8 cellular contexts compared by ENCODE assay signal in the genomic region with DNA sequence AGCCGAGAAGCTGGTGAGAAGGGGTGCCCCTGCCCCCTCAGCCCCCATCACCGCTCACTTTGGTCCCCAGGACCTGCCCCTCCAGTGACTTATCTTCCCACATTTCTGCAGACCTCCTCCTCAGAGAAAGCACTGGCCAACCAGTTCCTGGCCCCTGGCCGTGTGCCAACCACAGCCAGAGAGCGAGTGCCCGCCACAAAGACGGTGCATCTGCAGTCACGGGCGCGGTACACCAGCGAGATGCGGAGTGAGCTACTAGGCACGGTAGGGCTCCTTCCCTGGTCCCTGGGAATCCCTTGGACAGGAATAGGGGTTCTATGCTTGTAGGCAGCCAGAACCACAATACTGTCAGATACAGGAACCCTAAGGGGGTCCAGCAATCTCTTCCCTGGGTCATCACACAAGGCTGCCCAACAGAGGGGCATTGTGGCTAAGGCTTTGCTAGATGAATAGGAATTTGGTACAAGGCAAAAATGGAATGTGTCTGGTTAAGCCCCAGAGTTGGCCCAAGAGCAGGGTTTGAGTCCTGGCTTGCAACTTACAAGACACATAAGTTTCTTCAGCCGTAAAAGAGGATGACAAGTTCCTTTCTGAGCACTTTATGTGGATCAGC. TPM values are rescaled to one million over a fixed set of nuclear protein-coding genes. Genes with fewer than 3 reads are reported as not detected.
DNase-seq lines count a peak whose midpoint lies in the region; ATAC-seq and TF ChIP-seq lines count a peak whose summit lies in the region.

No MANE protein-coding gene starts in this region.

- ATAC-seq in GM21447 (IDR thresholded peaks at IDR 0.05; ENCODE audit: unreplicated experiment): no peak

- intact Hi-C loops in colonic mucosa (cut with DNase I): no loop called here
- intact Hi-C loops in thyroid gland (cut with DNase I): loop anchor here (10.0 kb wide), 2 partner anchors 49 to 141 kb away; partner anchors contain the start of genes BABAM1, HAUS8, MYO9B and USHBP1

- TF ChIP-seq CTCF in C4-2B (conservative IDR thresholded peaks at IDR 0.05): no peak
- TF ChIP-seq CTCF in colonic mucosa (IDR thresholded peaks at IDR 0.05): no peak
- TF ChIP-seq CTCF in neural crest cell (conservative IDR thresholded peaks at IDR 0.05): no peak
- no peak for TF ChIP-seq CTCF in thyroid gland (IDR thresholded peaks at IDR 0.05)

- peak overlapping the region; percentile 80 for H3K27ac ChIP-seq in C4-2B
- H3K27ac ChIP-seq in colonic mucosa: peak overlapping the region; percentile 77
- peak overlapping the region in 1 of 3 donors; percentile 92 for H3K27ac ChIP-seq in thyroid gland

- WGBS in thyroid gland, 2 donors: 88 to 91% methylated on average over 13 of the region's 13 CpGs

- H3K9me3 Mint-ChIP-seq in neural crest cell: no peaks in the 10 kb centered on the region

- peak overlapping the region in 1 of 2 donors; percentile 26 for H3K9ac ChIP-seq in colonic mucosa (ENCODE audit: low read depth in 2 of 2, low read length in 2 of 2)

- peaks cover 3% of the 10 kb centered on the region for H3K27me3 Mint-ChIP-seq in neural crest cell (ENCODE audit: low read depth)

- H3K27ac Mint-ChIP-seq in neural crest cell (ENCODE audit: unreplicated experiment): no peak overlapping the region

- H3K27me3 ChIP-seq in MG63: no peaks in the 10 kb centered on the region
- no peaks in the 10 kb centered on the region for H3K27me3 ChIP-seq in colonic mucosa
- H3K27me3 ChIP-seq in thyroid gland: no peaks in the 10 kb centered on the region

- H3K9me3 ChIP-seq in MG63 (no peaks in the 10 kb centered on the region), colonic mucosa (no peaks in the 10 kb centered on the region), thyroid gland (no peaks in the 10 kb centered on the region)

- peaks cover 9% of the 10 kb centered on the region for H3K4me1 ChIP-seq in colonic mucosa
- H3K4me1 ChIP-seq in thyroid gland: peaks cover 8 to 12% of the 10 kb centered on the region in 2 donors

- peak overlapping the region; percentile 91 for H3K4me3 Mint-ChIP-seq in neural crest cell

- H3K4me3 ChIP-seq in MG63 (peak overlapping the region; percentile 83), colonic mucosa (peak overlapping the region; percentile 51), thyroid gland (replicated peaks in 1 of 3) (peak overlapping the region in 1 of 3 donors; percentile 37)

- H3K4me1 Mint-ChIP-seq in neural crest cell: peaks cover 28% of the 10 kb centered on the region

- TF ChIP-seq POLR2A in thyroid gland (IDR thresholded peaks at IDR 0.05): no peak

- peaks cover 8% of the 10 kb centered on the region for H3K36me3 Mint-ChIP-seq in neural crest cell (ENCODE audit: low read depth)

- DNase-seq in MG63 (no peak), colonic mucosa (no peak), neural crest cell (ENCODE audit: low read depth, low spot score) (no peak), mucosa of gallbladder (ENCODE audit: low spot score) (no peak), AG08396 (ENCODE audit: low spot score) (no peak), thyroid gland (no peak)

- H3K36me3 ChIP-seq in MG63 (peaks cover 49% of the 10 kb centered on the region), colonic mucosa (no peaks in the 10 kb centered on the region), thyroid gland (peaks cover 12 to 25% of the 10 kb centered on the region in 2 donors)

RNA-seq across cellular contexts. Expression of gene USE1, which starts 1.0 kb away (rescaled TPM):
- 63.4 and 77.0 TPM in 2 replicates for total RNA-seq in MG63 (2014; rRNA removed; shearing (Covaris generic); ENCODE audit: low replicate concordance)
- total RNA-seq in colonic mucosa: 10 to 100 TPM; 18.2 to 22.4 TPM
- total RNA-seq in neural crest cell: 15.7 and 17.6 TPM in 2 replicates
- total RNA-seq in mucosa of gallbladder: 28.0 TPM
- 10 to 100 TPM; 21.4 to 36.0 (median 27.4) TPM for total RNA-seq in thyroid gland

RNA-seq across cellular contexts. Expression of gene OCEL1, which starts 9.9 kb away (rescaled TPM):
- 2.8 and 7.8 TPM in 2 replicates for total RNA-seq in MG63 (2014; rRNA removed; shearing (Covaris generic); ENCODE audit: low replicate concordance)
- 10 to 100 TPM; 35.7 to 46.9 TPM for total RNA-seq in colonic mucosa
- 10.4 and 12.0 TPM in 2 replicates for total RNA-seq in neural crest cell
- 47.8 TPM for total RNA-seq in mucosa of gallbladder
- total RNA-seq in thyroid gland: 10 to 100 TPM in 3 of 4 donors, 1 to 10 TPM in 1; 9.7 to 33.5 (median 21.8) TPM

RNA-seq across cellular contexts. Expression of gene NR2F6, which starts 29.6 kb away (rescaled TPM):
- 87.8 and 95.5 TPM in 2 replicates for total RNA-seq in MG63 (2014; rRNA removed; shearing (Covaris generic); ENCODE audit: low replicate concordance)
- total RNA-seq in colonic mucosa: 100 to 1,000 TPM; 129 to 195 TPM
- total RNA-seq in neural crest cell: 52.8 and 57.6 TPM in 2 replicates
- 46.3 TPM for total RNA-seq in mucosa of gallbladder
- total RNA-seq in thyroid gland: 100 to 1,000 TPM in 2 of 4 donors, 10 to 100 TPM in 2; 66.0 to 117 (median 97.9) TPM

RNA-seq across cellular contexts. Expression of gene USHBP1, which starts 48.4 kb away (rescaled TPM):
- total RNA-seq in MG63 (2014; rRNA removed; shearing (Covaris generic); ENCODE audit: low replicate concordance): not detected in 2 replicates
- 1 to 10 TPM; 1.1 to 1.3 TPM for total RNA-seq in colonic mucosa
- 0.23 and 0.57 TPM in 2 replicates for total RNA-seq in neural crest cell
- 4.3 TPM for total RNA-seq in mucosa of gallbladder
- 10 to 100 TPM in 3 of 4 donors, 1 to 10 TPM in 1; 8.9 to 24.3 (median 11.1) TPM for total RNA-seq in thyroid gland

RNA-seq across cellular contexts. Expression of gene BABAM1, which starts 51.1 kb away (rescaled TPM):
- 112 and 258 TPM in 2 replicates for total RNA-seq in MG63 (2014; rRNA removed; shearing (Covaris generic); ENCODE audit: low replicate concordance)
- 10 to 100 TPM; 73.7 to 94.7 TPM for total RNA-seq in colonic mucosa
- 79.1 and 89.3 TPM in 2 replicates for total RNA-seq in neural crest cell
- 70.5 TPM for total RNA-seq in mucosa of gallbladder
- 10 to 100 TPM; 49.6 to 87.5 (median 71.1) TPM for total RNA-seq in thyroid gland
